In genomic region chr1:181143081-181143859, GRCh38 we compare ENCODE assay signal across 2 cellular contexts.
A peak's percentile ranks its signal among the peaks of the same experiment; 100 is the strongest.
TF ChIP-seq lines count a peak whose summit lies in the region.

No MANE protein-coding gene starts in this region.

TF ChIP-seq in K562, 482 proteins besides CTCF, POLR2A, EP300 and RAD21:
- TF ChIP-seq GTF2E2 (tag; IDR thresholded peaks at IDR 0.05) (no peak), ARNT (IDR thresholded peaks at IDR 0.05) (no peak), MYBL2 (IDR thresholded peaks at IDR 0.05; ENCODE audit: low read depth) (no peak), MYBL2 (CRISPR knock-in tag; IDR thresholded peaks at IDR 0.05; ENCODE audit: borderline replicate concordance) (no peak), MAX (CRISPR knock-in tag; IDR thresholded peaks at IDR 0.05) (no peak), TOE1 (IDR thresholded peaks at IDR 0.05; ENCODE audit: borderline replicate concordance) (no peak), TOE1 (CRISPR knock-in tag; IDR thresholded peaks at IDR 0.05; ENCODE audit: borderline replicate concordance, low read depth) (no peak), TFE3 (CRISPR knock-in tag; IDR thresholded peaks at IDR 0.05) (peak; percentile 6; the same call in 1 of the 2 replicates), CEBPG (CRISPR knock-in tag; IDR thresholded peaks at IDR 0.05) (no peak), CEBPG (tag; conservative IDR thresholded peaks at IDR 0.05 in 1 of 2, IDR thresholded peaks at IDR 0.05 in 1 of 2) (peak in 1 of 2 experiments; percentile 22; a peak in 1 of 4 replicates), CREB3 (tag; conservative IDR thresholded peaks at IDR 0.05; ENCODE audit: low read depth) (no peak), FOXK2 (conservative IDR thresholded peaks at IDR 0.05 in 1 of 2, IDR thresholded peaks at IDR 0.05 in 1 of 2; ENCODE audit: low read depth in 2 of 2) (no peak), GATAD2A (IDR thresholded peaks at IDR 0.05) (no peak), KLF10 (CRISPR knock-in tag; IDR thresholded peaks at IDR 0.05) (no peak), EZH2 (IDR thresholded peaks at IDR 0.05; ENCODE audit: borderline replicate concordance, low read depth, low read length) (no peak), ZNF696 (CRISPR knock-in tag; conservative IDR thresholded peaks at IDR 0.05) (no peak)

TF ChIP-seq in SK-N-SH treated with all-trans-retinoic acid at 6 μM for 48 hours, 23 proteins besides CTCF, POLR2A, EP300 and RAD21:
- no peak for TF ChIP-seq CSRNP3 (CRISPR knock-in tag; IDR thresholded peaks at IDR 0.05)
- no peak for TF ChIP-seq ZNF8 (CRISPR knock-in tag; IDR thresholded peaks at IDR 0.05)
- no peak for TF ChIP-seq TSHZ2 (CRISPR knock-in tag; IDR thresholded peaks at IDR 0.05)
- TF ChIP-seq TOX (CRISPR knock-in tag; IDR thresholded peaks at IDR 0.05; ENCODE audit: borderline replicate concordance), result no peak
- TF ChIP-seq ZNF70 (CRISPR knock-in tag; IDR thresholded peaks at IDR 0.05), result no peak
- no peak for TF ChIP-seq SNAI2 (CRISPR knock-in tag; IDR thresholded peaks at IDR 0.05)
- TF ChIP-seq RARB (CRISPR knock-in tag; IDR thresholded peaks at IDR 0.05), result no peak
- TF ChIP-seq CREB5 (CRISPR knock-in tag; IDR thresholded peaks at IDR 0.05; ENCODE audit: low read depth), result no peak
- no peak for TF ChIP-seq PPARA (CRISPR knock-in tag; IDR thresholded peaks at IDR 0.05; ENCODE audit: borderline replicate concordance)
- no peak for TF ChIP-seq TCF4 (CRISPR knock-in tag; IDR thresholded peaks at IDR 0.05; ENCODE audit: borderline replicate concordance)
- no peak for TF ChIP-seq CSDC2 (CRISPR knock-in tag; IDR thresholded peaks at IDR 0.05)
- no peak for TF ChIP-seq ZFP3 (CRISPR knock-in tag; IDR thresholded peaks at IDR 0.05)
- TF ChIP-seq BACH2 (CRISPR knock-in tag; IDR thresholded peaks at IDR 0.05; ENCODE audit: borderline replicate concordance), result no peak
- no peak for TF ChIP-seq OSR1 (CRISPR knock-in tag; IDR thresholded peaks at IDR 0.05)
- TF ChIP-seq ESRRG (CRISPR knock-in tag; IDR thresholded peaks at IDR 0.05), result no peak
- TF ChIP-seq GLIS3 (CRISPR knock-in tag; IDR thresholded peaks at IDR 0.05), result no peak
